1 cellular context compared by ENCODE assay signal in the genomic region with DNA sequence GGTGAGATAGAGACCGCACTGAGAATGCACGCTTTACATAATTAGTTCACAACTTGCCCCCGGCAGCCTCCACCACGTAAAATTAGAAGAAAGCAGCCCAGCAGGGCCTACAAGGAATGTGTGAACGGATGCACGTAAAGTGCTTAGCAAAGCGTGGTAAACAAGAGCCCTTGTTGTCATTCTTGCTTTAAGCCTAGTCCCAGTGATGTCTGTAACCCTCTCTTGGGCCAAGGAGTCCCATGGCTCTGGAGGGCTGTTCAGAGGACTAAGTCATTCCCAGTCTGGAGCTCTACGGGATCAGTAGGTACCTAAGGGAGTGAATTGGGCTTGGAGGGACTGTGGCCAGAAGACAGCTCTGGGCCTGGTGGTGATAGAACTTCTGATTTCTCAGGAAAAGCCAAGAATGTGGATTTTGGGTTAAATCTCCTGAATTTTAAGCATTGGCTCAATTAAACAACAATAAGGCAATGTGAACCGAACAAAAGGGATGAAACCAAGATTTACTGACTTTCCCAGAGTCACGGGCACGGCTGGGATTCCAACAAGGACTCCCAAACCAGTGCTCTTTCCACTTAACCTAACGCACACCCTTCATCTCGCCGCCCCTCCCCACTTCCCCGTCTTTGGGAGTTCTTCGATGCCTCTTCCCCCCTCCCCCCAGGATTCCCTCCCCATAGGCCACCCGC.
A peak's percentile ranks its signal among the peaks of the same experiment; 100 is the strongest.
TF ChIP-seq lines count a peak whose summit lies in the region.

No MANE protein-coding gene starts in this region.

TF ChIP-seq in K562, 482 proteins besides CTCF, POLR2A, EP300 and RAD21:
- TF ChIP-seq E2F3 (CRISPR knock-in tag; IDR thresholded peaks at IDR 0.05) (no peak), CTBP1 (IDR thresholded peaks at IDR 0.05; ENCODE audit: borderline replicate concordance) (no peak), LCOR (CRISPR knock-in tag; IDR thresholded peaks at IDR 0.05) (no peak), ZNF3 (CRISPR knock-in tag; IDR thresholded peaks at IDR 0.05) (no peak), XRCC3 (IDR thresholded peaks at IDR 0.05) (no peak), LEF1 (IDR thresholded peaks at IDR 0.05) (no peak), SPI1 (IDR thresholded peaks at IDR 0.05; ENCODE audit: borderline replicate concordance, low read depth, low read length) (0 out of 2 replicates have a peak, but pooled peaks have one; percentile 9), PTRF (tag; IDR thresholded peaks at IDR 0.05) (no peak), ZNF140 (CRISPR knock-in tag; IDR thresholded peaks at IDR 0.05) (no peak), DPF2 (IDR thresholded peaks at IDR 0.05) (no peak), ZNF551 (CRISPR knock-in tag; IDR thresholded peaks at IDR 0.05) (no peak), PML (IDR thresholded peaks at IDR 0.05; ENCODE audit: low read length) (no peak), BCOR (IDR thresholded peaks at IDR 0.05) (peak; percentile 60; the same call in 1 of the 2 replicates), ADNP (tag; IDR thresholded peaks at IDR 0.05) (peak; percentile 48; the same call in 1 of the 2 replicates), HNRNPH1 (optimal IDR thresholded peaks at IDR 0.05; ENCODE audit: low read depth, low read length) (no peak)
- TF ChIP-seq, protein P1, sequence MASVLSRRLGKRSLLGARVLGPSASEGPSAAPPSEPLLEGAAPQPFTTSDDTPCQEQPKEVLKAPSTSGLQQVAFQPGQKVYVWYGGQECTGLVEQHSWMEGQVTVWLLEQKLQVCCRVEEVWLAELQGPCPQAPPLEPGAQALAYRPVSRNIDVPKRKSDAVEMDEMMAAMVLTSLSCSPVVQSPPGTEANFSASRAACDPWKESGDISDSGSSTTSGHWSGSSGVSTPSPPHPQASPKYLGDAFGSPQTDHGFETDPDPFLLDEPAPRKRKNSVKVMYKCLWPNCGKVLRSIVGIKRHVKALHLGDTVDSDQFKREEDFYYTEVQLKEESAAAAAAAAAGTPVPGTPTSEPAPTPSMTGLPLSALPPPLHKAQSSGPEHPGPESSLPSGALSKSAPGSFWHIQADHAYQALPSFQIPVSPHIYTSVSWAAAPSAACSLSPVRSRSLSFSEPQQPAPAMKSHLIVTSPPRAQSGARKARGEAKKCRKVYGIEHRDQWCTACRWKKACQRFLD (CRISPR knock-in tag; IDR thresholded peaks at IDR 0.05): no peak
- TF ChIP-seq, protein P2, sequence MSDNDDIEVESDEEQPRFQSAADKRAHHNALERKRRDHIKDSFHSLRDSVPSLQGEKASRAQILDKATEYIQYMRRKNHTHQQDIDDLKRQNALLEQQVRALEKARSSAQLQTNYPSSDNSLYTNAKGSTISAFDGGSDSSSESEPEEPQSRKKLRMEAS (CRISPR knock-in tag; IDR thresholded peaks at IDR 0.05): no peak
- TF ChIP-seq, protein P3, sequence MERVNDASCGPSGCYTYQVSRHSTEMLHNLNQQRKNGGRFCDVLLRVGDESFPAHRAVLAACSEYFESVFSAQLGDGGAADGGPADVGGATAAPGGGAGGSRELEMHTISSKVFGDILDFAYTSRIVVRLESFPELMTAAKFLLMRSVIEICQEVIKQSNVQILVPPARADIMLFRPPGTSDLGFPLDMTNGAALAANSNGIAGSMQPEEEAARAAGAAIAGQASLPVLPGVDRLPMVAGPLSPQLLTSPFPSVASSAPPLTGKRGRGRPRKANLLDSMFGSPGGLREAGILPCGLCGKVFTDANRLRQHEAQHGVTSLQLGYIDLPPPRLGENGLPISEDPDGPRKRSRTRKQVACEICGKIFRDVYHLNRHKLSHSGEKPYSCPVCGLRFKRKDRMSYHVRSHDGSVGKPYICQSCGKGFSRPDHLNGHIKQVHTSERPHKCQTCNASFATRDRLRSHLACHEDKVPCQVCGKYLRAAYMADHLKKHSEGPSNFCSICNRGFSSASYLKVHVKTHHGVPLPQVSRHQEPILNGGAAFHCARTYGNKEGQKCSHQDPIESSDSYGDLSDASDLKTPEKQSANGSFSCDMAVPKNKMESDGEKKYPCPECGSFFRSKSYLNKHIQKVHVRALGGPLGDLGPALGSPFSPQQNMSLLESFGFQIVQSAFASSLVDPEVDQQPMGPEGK (CRISPR knock-in tag; IDR thresholded peaks at IDR 0.05; ENCODE audit: borderline replicate concordance): no peak
- TF ChIP-seq, protein P4, sequence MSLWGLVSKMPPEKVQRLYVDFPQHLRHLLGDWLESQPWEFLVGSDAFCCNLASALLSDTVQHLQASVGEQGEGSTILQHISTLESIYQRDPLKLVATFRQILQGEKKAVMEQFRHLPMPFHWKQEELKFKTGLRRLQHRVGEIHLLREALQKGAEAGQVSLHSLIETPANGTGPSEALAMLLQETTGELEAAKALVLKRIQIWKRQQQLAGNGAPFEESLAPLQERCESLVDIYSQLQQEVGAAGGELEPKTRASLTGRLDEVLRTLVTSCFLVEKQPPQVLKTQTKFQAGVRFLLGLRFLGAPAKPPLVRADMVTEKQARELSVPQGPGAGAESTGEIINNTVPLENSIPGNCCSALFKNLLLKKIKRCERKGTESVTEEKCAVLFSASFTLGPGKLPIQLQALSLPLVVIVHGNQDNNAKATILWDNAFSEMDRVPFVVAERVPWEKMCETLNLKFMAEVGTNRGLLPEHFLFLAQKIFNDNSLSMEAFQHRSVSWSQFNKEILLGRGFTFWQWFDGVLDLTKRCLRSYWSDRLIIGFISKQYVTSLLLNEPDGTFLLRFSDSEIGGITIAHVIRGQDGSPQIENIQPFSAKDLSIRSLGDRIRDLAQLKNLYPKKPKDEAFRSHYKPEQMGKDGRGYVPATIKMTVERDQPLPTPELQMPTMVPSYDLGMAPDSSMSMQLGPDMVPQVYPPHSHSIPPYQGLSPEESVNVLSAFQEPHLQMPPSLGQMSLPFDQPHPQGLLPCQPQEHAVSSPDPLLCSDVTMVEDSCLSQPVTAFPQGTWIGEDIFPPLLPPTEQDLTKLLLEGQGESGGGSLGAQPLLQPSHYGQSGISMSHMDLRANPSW (CRISPR knock-in tag; IDR thresholded peaks at IDR 0.05): no peak
- TF ChIP-seq, protein P5, sequence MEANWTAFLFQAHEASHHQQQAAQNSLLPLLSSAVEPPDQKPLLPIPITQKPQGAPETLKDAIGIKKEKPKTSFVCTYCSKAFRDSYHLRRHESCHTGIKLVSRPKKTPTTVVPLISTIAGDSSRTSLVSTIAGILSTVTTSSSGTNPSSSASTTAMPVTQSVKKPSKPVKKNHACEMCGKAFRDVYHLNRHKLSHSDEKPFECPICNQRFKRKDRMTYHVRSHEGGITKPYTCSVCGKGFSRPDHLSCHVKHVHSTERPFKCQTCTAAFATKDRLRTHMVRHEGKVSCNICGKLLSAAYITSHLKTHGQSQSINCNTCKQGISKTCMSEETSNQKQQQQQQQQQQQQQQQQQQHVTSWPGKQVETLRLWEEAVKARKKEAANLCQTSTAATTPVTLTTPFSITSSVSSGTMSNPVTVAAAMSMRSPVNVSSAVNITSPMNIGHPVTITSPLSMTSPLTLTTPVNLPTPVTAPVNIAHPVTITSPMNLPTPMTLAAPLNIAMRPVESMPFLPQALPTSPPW (CRISPR knock-in tag; IDR thresholded peaks at IDR 0.05): peak; percentile 65
- TF ChIP-seq, protein P6, sequence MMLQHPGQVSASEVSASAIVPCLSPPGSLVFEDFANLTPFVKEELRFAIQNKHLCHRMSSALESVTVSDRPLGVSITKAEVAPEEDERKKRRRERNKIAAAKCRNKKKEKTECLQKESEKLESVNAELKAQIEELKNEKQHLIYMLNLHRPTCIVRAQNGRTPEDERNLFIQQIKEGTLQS (IDR thresholded peaks at IDR 0.05): no peak
- TF ChIP-seq, protein P6 (CRISPR knock-in tag; conservative IDR thresholded peaks at IDR 0.05): no peak
